Comparison of ENCODE assay signal across 17 cellular contexts in genomic region chr6:137881522-137881886, GRCh38. TPM values are rescaled to one million over a fixed set of nuclear protein-coding genes. Genes with fewer than 3 reads are reported as not detected.
A peak's percentile ranks its signal among the peaks of the same experiment; 100 is the strongest.
DNase-seq lines count a peak whose midpoint lies in the region; ATAC-seq, FAIRE-seq and TF ChIP-seq lines count a peak whose summit lies in the region.
"Had no signal": no experiment of that assay in that cellular context is flagged by ENCODE, and none has a peak within 500 bp of the region (broad histone marks: within the 10 kb centered on the region; RNA-seq: fewer than 3 reads in every experiment).

No MANE protein-coding gene starts in this region.

- CTCF ChIA-PET in activated CD8-positive, alpha-beta T cell treated with anti-CD3 and anti-CD28 coated beads for 36 hours (lab: Charles Lee), result interaction anchor here (0.7 to 5.9 kb wide), 19 partner anchors 8 to 177 kb away, joined by 3 to 59 read pairs (median 5); partner anchors contain the start of gene TNFAIP3

- no peaks in the 10 kb centered on the region for H3K27me3 Mint-ChIP-seq in activated CD8-positive, alpha-beta T cell treated with anti-CD3 and anti-CD28 coated beads for 36 hours

- H3K27ac ChIP-seq in epithelial cell of prostate, result peak overlapping the region; percentile 63
- H3K27ac ChIP-seq: prostate gland, SJSA1 had no signal

- intact Hi-C loops in activated CD8-positive, alpha-beta T cell treated with anti-CD3 and anti-CD28 coated beads for 36 hours (cut with micrococcal nuclease), result no loop called here

- peaks cover 12% of the 10 kb centered on the region for H3K9me3 Mint-ChIP-seq in activated CD8-positive, alpha-beta T cell treated with anti-CD3 and anti-CD28 coated beads for 36 hours

- H3K27ac Mint-ChIP-seq in activated CD8-positive, alpha-beta T cell treated with anti-CD3 and anti-CD28 coated beads for 36 hours, result peak overlapping the region; percentile 85

- peaks cover 86% of the 10 kb centered on the region for H3K36me3 Mint-ChIP-seq in activated CD8-positive, alpha-beta T cell treated with anti-CD3 and anti-CD28 coated beads for 36 hours (ENCODE audit: low read depth)

- no peak for ATAC-seq in activated CD8-positive, alpha-beta T cell treated with anti-CD3 and anti-CD28 coated beads for 36 hours
- ATAC-seq in HG03565 (IDR thresholded peaks at IDR 0.05; ENCODE audit: unreplicated experiment), result no peak

- no peak for FAIRE-seq in HTR-8/SVneo (lab: Jason Lieb, UNC)
- FAIRE-seq: bronchial epithelial cell, endometrium, GM12892 had no signal

- TF ChIP-seq CTCF in activated CD8-positive, alpha-beta T cell treated with anti-CD3 and anti-CD28 coated beads for 36 hours (IDR thresholded peaks at IDR 0.05), result no peak

- peaks cover 73% of the 10 kb centered on the region for H3K4me1 Mint-ChIP-seq in activated CD8-positive, alpha-beta T cell treated with anti-CD3 and anti-CD28 coated beads for 36 hours (ENCODE audit: low read depth)

- POLR2A ChIA-PET in activated CD8-positive, alpha-beta T cell treated with anti-CD3 and anti-CD28 coated beads for 36 hours (lab: Charles Lee), result interaction anchor here (0.7 to 4.5 kb wide), 18 partner anchors 9 to 94 kb away, joined by 3 to 35 read pairs (median 4); partner anchors contain the start of gene TNFAIP3

- peak; percentile 30 to 64 (median 53) for DNase-seq in stimulated activated naive CD4-positive, alpha-beta T cell (lab: John Stamatoyannopoulos, UW)
- no peak for DNase-seq in stimulated activated naive CD4-positive, alpha-beta T cell treated with Interleukin-2 at 50 U/mL for 16 hours (lab: John Stamatoyannopoulos, UW)
- no peak for DNase-seq in activated CD8-positive, alpha-beta T cell treated with anti-CD3 and anti-CD28 coated beads for 36 hours
- no peak for DNase-seq in epithelial cell of prostate (ENCODE audit: low read depth, low spot score)
- DNase-seq in NCI-H146 treated with DMSO at 0.1 percent for 48 hours (lab: John Stamatoyannopoulos, UW; ENCODE audit: unreplicated experiment), result no peak
- no peak for DNase-seq in HTR-8/SVneo (ENCODE audit: insufficient read length, low spot score)
- no peak for DNase-seq in SIG-M5 treated with dmso at 0.1 percent for 504 hours (lab: John Stamatoyannopoulos, UW; ENCODE audit: unreplicated experiment)
- DNase-seq: AML-193, foreskin melanocyte, midbrain, NCI-H446 treated with DMSO at 0.1 percent for 48 hours had no signal

- peak overlapping the region; percentile 55 for H3K4me3 Mint-ChIP-seq in activated CD8-positive, alpha-beta T cell treated with anti-CD3 and anti-CD28 coated beads for 36 hours

RNA-seq across cellular contexts. Expression of gene TNFAIP3, which starts 14.4 kb away (rescaled TPM):
- 100 to 1,000 TPM; 399 to 402 TPM for total RNA-seq in activated CD8-positive, alpha-beta T cell treated with anti-CD3 and anti-CD28 coated beads for 36 hours

Comparison
In these comparisons a context has a peak if more than half of its experiments do, and no peak if none do; other contexts are left out.
1. DNase-seq: peak in stimulated activated naive CD4-positive, alpha-beta T cell (6 of 6); none in stimulated activated naive CD4-positive, alpha-beta T cell treated with Interleukin-2 at 50 U/mL for 16 hours (single experiment), activated CD8-positive, alpha-beta T cell treated with anti-CD3 and anti-CD28 coated beads for 36 hours (single experiment), epithelial cell of prostate (single experiment), NCI-H146 treated with DMSO at 0.1 percent for 48 hours (single experiment), HTR-8/SVneo (single experiment) and SIG-M5 treated with dmso at 0.1 percent for 504 hours (single experiment).